22 cellular contexts compared by ENCODE assay signal in genomic region chr3:150128126-150128525, GRCh38.
"Had no signal": no experiment of that assay in that cellular context is flagged by ENCODE, and none has a peak within 500 bp of the region (broad histone marks: within the 10 kb centered on the region; RNA-seq: fewer than 3 reads in every experiment).

No MANE protein-coding gene starts in this region.

- ATAC-seq: effector memory CD8-positive, alpha-beta T cell; heart left ventricle; left lobe of liver; pancreas; psoas muscle; sciatic nerve; stimulated activated naive B cell treated with anti-CD40 and anti-IgM and Interleukin-4, amounts not matched to agents 10 μg/mL and 1 μg/mL and 100 μg/mL, for 72 hours; stimulated activated naive CD8-positive, alpha-beta T cell treated with anti-CD3 and anti-CD28 coated beads, Interleukin-15, amount 100 ng/mL, for 72 hours had no signal

- H3K36me3 Mint-ChIP-seq: mesothelial cell of epicardium; stimulated activated naive B cell treated with anti-CD40 and anti-IgM and Interleukin-4, amounts not matched to agents 10 μg/mL and 1 μg/mL and 100 μg/mL, for 72 hours had no signal

- H3K36me3 ChIP-seq: esophagus muscularis mucosa, heart left ventricle, pancreas, spleen, thoracic aorta, transverse colon had no signal

- H3K4me3 ChIP-seq: esophagus muscularis mucosa, heart left ventricle, pancreas, psoas muscle, spleen, thoracic aorta, transverse colon had no signal

- H3K27ac Mint-ChIP-seq: effector memory CD8-positive, alpha-beta T cell; mesothelial cell of epicardium; nephron; stimulated activated naive B cell treated with anti-CD40 and anti-IgM and Interleukin-4, amounts not matched to agents 10 μg/mL and 1 μg/mL and 100 μg/mL, for 72 hours; stimulated activated naive CD8-positive, alpha-beta T cell treated with anti-CD3 and anti-CD28 coated beads, Interleukin-15, amount 100 ng/mL, for 72 hours had no signal

- H3K4me1 ChIP-seq: esophagus muscularis mucosa, heart left ventricle, pancreas, psoas muscle, spleen, transverse colon had no signal

- H3K9me3 Mint-ChIP-seq: central memory CD8-positive, alpha-beta T cell; effector memory CD8-positive, alpha-beta T cell; mesothelial cell of epicardium; nephron; stimulated activated naive B cell treated with anti-CD40 and anti-IgM and Interleukin-4, amounts not matched to agents 10 μg/mL and 1 μg/mL and 100 μg/mL, for 72 hours; stimulated activated naive CD8-positive, alpha-beta T cell treated with anti-CD3 and anti-CD28 coated beads, Interleukin-15, amount 100 ng/mL, for 72 hours had no signal

- H3K4me1 Mint-ChIP-seq: central memory CD8-positive, alpha-beta T cell; mesothelial cell of epicardium; stimulated activated naive CD8-positive, alpha-beta T cell treated with anti-CD3 and anti-CD28 coated beads, Interleukin-15, amount 100 ng/mL, for 72 hours had no signal

- DNase-seq: effector memory CD8-positive, alpha-beta T cell; heart left ventricle; islet precursor cell; mammary epithelial cell; occipital lobe; pancreas; psoas muscle; spleen; stimulated activated CD4-positive, alpha-beta T cell treated with anti-CD3 and anti-CD28 coated beads, Interleukin-15, amount 100 ng/mL, for 24 hours; stimulated activated CD4-positive, alpha-beta T cell treated with anti-CD3 and anti-CD28 coated beads, Interleukin-1b, Interleukin-23, amount 100 ng/mL, for 48 hours; stimulated activated CD4-positive, alpha-beta T cell treated with anti-CD3 and anti-CD28 coated beads, Interleukin-4, amount 100 ng/mL, for 4 hours; stimulated activated naive B cell treated with anti-CD40 and anti-IgM and Interleukin-4, amounts not matched to agents 10 μg/mL and 1 μg/mL and 100 μg/mL, for 72 hours; stimulated activated naive CD8-positive, alpha-beta T cell treated with anti-CD3 and anti-CD28 coated beads, Interleukin-15, amount 100 ng/mL, for 72 hours; transverse colon had no signal

- H3K4me3 Mint-ChIP-seq: central memory CD8-positive, alpha-beta T cell; effector memory CD8-positive, alpha-beta T cell; mesothelial cell of epicardium; nephron; stimulated activated naive B cell treated with anti-CD40 and anti-IgM and Interleukin-4, amounts not matched to agents 10 μg/mL and 1 μg/mL and 100 μg/mL, for 72 hours; stimulated activated naive CD8-positive, alpha-beta T cell treated with anti-CD3 and anti-CD28 coated beads, Interleukin-15, amount 100 ng/mL, for 72 hours had no signal

- H3K27me3 ChIP-seq: esophagus muscularis mucosa, heart left ventricle, pancreas, transverse colon had no signal

- H3K9me3 ChIP-seq: esophagus muscularis mucosa, heart left ventricle, pancreas, psoas muscle, spleen, thoracic aorta, transverse colon had no signal

- H3K27ac ChIP-seq: epithelial cell of prostate, esophagus muscularis mucosa, heart left ventricle, pancreas, psoas muscle, spleen, thoracic aorta, transverse colon had no signal
